In the genomic region with DNA sequence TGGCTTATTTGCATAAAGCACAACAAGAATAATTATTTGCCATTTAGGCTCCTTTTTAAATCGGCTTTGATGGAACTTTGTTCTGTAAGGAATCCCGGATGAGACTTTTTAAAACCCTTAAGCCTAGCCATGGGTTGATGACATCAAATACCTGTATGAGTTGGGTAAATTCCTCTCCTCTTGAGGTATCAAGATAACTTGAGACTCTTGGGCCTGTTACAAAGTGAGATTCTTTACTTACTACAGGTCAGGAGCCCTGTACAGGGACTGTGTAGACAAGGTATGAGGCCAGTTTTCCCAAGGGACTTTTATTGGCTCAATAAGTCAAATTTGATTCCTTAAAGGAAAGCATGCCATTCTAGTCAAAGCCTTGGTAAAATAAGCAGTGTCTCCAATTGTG, we compare ENCODE assay signal across 31 cellular contexts.
DNase-seq lines count a peak whose midpoint lies in the region; ATAC-seq and TF ChIP-seq lines count a peak whose summit lies in the region.
"Had no signal": no experiment of that assay in that cellular context is flagged by ENCODE, and none has a peak within 500 bp of the region (broad histone marks: within the 10 kb centered on the region; RNA-seq: fewer than 3 reads in every experiment).

No MANE protein-coding gene starts in this region.

- DNase-seq in left lung (no peak), lower lobe of right lung (no peak), upper lobe of right lung (no peak), NCI-H128 (lab: John Stamatoyannopoulos, UW; ENCODE audit: unreplicated experiment) (no peak)
- DNase-seq: 8988T; ACHN; AML-193; BE2C; C1 segment of cervical spinal cord; Caco-2; Calu3; CD4-positive, alpha-beta memory T cell; CD4-positive, alpha-beta T cell; CD4-positive, CD25-positive, alpha-beta regulatory T cell; CD8-positive, alpha-beta memory T cell; CD8-positive, alpha-beta T cell; COR-L47; DMS 273 treated with DMSO at 0.1 percent for 48 hours; DMS153; DMS53; DMS79; DMS79 treated with DMSO at 0.1 percent for 48 hours; DND-41; EL had no signal

- no peak overlapping the region for H3K27ac ChIP-seq in left lung
- H3K27ac ChIP-seq in lower lobe of right lung: no peak overlapping the region
- no peak overlapping the region for H3K27ac ChIP-seq in upper lobe of right lung
- no peak overlapping the region for H3K27ac ChIP-seq in gastroesophageal sphincter
- H3K27ac ChIP-seq: 22Rv1; A549; BLaER1; BLaER1 treated with 17β-estradiol and CSF1 and Interleukin-3, amounts not matched to agents 10 nM and 100 nM; C4-2B had no signal

- H3K36me3 ChIP-seq in left lung (no peaks in the 10 kb centered on the region), lower lobe of right lung (no peaks in the 10 kb centered on the region), upper lobe of right lung (no peaks in the 10 kb centered on the region), gastroesophageal sphincter (no peaks in the 10 kb centered on the region)
- H3K36me3 ChIP-seq: BE2C; BLaER1; BLaER1 treated with 17β-estradiol and CSF1 and Interleukin-3, amounts not matched to agents 10 nM and 100 nM had no signal

- TF ChIP-seq CTCF in left lung (IDR thresholded peaks at IDR 0.05): no peak
- no peak for TF ChIP-seq CTCF in lower lobe of right lung (IDR thresholded peaks at IDR 0.05)
- no peak for TF ChIP-seq CTCF in upper lobe of right lung (IDR thresholded peaks at IDR 0.05)
- no peak for TF ChIP-seq CTCF in gastroesophageal sphincter (IDR thresholded peaks at IDR 0.05)

- 44 to 50% methylated on average over 2 of the region's 2 CpGs for WGBS in gastroesophageal sphincter (ENCODE audit: low coverage in 1 of 2), 2 donors

- intact Hi-C loops in left lung (cut with DNase I): no loop called here
- intact Hi-C loops in lower lobe of right lung (cut with DNase I): no loop called here
- intact Hi-C loops in upper lobe of right lung (cut with DNase I): no loop called here

- ATAC-seq in left lung (peak; percentile 58), lower lobe of right lung (peak; percentile 64), upper lobe of right lung (peak; percentile 57), GM19397 (IDR thresholded peaks at IDR 0.05; ENCODE audit: unreplicated experiment) (no peak), gastroesophageal sphincter (no peak)
- ATAC-seq: A549; CD8-positive, alpha-beta T cell had no signal

- TF ChIP-seq EP300 in gastroesophageal sphincter (IDR thresholded peaks at IDR 0.05): no peak

- TF ChIP-seq POLR2A in gastroesophageal sphincter (IDR thresholded peaks at IDR 0.05): no peak

- H3K4me3 ChIP-seq in left lung: no peak overlapping the region
- H3K4me3 ChIP-seq in lower lobe of right lung: no peak overlapping the region
- H3K4me3 ChIP-seq in upper lobe of right lung: no peak overlapping the region
- H3K4me3 ChIP-seq in gastroesophageal sphincter: no peak overlapping the region
- H3K4me3 ChIP-seq: A549; BLaER1; BLaER1 treated with 17β-estradiol and CSF1 and Interleukin-3, amounts not matched to agents 10 nM and 100 nM had no signal

- no peaks in the 10 kb centered on the region for H3K9me3 ChIP-seq in left lung
- H3K9me3 ChIP-seq in lower lobe of right lung: no peaks in the 10 kb centered on the region
- no peaks in the 10 kb centered on the region for H3K9me3 ChIP-seq in upper lobe of right lung
- H3K9me3 ChIP-seq in gastroesophageal sphincter: no peaks in the 10 kb centered on the region
- H3K9me3 ChIP-seq: A549, BE2C, Caco-2 had no signal

- peaks cover 0 to 13% of the 10 kb centered on the region in 2 donors for H3K4me1 ChIP-seq in left lung
- peaks cover 7% of the 10 kb centered on the region for H3K4me1 ChIP-seq in lower lobe of right lung
- H3K4me1 ChIP-seq in upper lobe of right lung: peaks cover 11% of the 10 kb centered on the region
- peaks cover 0 to 8% (median 0%) of the 10 kb centered on the region in 3 donors for H3K4me1 ChIP-seq in gastroesophageal sphincter
- H3K4me1 ChIP-seq: BE2C, Caco-2 had no signal

- H3K27me3 ChIP-seq in left lung (no peaks in the 10 kb centered on the region), lower lobe of right lung (ENCODE audit: low read depth) (no peaks in the 10 kb centered on the region), upper lobe of right lung (no peaks in the 10 kb centered on the region), gastroesophageal sphincter (no peaks in the 10 kb centered on the region)
- H3K27me3 ChIP-seq: BLaER1; BLaER1 treated with 17β-estradiol and CSF1 and Interleukin-3, amounts not matched to agents 10 nM and 100 nM had no signal

Comparison
In these comparisons a context has a peak if more than half of its experiments do, and no peak if none do; other contexts are left out.
1. ATAC-seq: peak in left lung (single experiment), lower lobe of right lung (2 of 2) and upper lobe of right lung (single experiment); none in GM19397 (single experiment) and gastroesophageal sphincter (single experiment).